ENCODE assay signal across 1 cellular context in genomic region chr16:15057755-15058417, GRCh38.
TF ChIP-seq lines count a peak whose summit lies in the region.

No MANE protein-coding gene starts in this region.

TF ChIP-seq in HepG2, 621 proteins besides CTCF, POLR2A, EP300 and RAD21 (continued from another document and continues in another):
- TF ChIP-seq LRRFIP1 (CRISPR knock-in tag; conservative IDR thresholded peaks at IDR 0.05): no peak
- TF ChIP-seq HMGXB3 (CRISPR knock-in tag; IDR thresholded peaks at IDR 0.05; ENCODE audit: borderline replicate concordance): 0 out of 2 replicates have a peak, but pooled peaks have one; percentile 11
- no peak for TF ChIP-seq SMAD3 (CRISPR knock-in tag; IDR thresholded peaks at IDR 0.05)
- TF ChIP-seq ZNF335 (CRISPR knock-in tag; IDR thresholded peaks at IDR 0.05): no peak
- TF ChIP-seq ZNF367 (CRISPR knock-in tag; IDR thresholded peaks at IDR 0.05; ENCODE audit: borderline replicate concordance): no peak
- no peak for TF ChIP-seq THAP7 (CRISPR knock-in tag; IDR thresholded peaks at IDR 0.05)
- TF ChIP-seq MATR3 (CRISPR knock-in tag; IDR thresholded peaks at IDR 0.05): no peak
- TF ChIP-seq PHF8 (CRISPR knock-in tag; IDR thresholded peaks at IDR 0.05): peak; percentile 37; the same call in 1 of the 2 replicates
- TF ChIP-seq ELF1 (CRISPR knock-in tag; IDR thresholded peaks at IDR 0.05): no peak
- TF ChIP-seq ZNF143 (CRISPR knock-in tag; IDR thresholded peaks at IDR 0.05): no peak
- TF ChIP-seq ZNF605 (CRISPR knock-in tag; IDR thresholded peaks at IDR 0.05): no peak
- TF ChIP-seq ASH2L (IDR thresholded peaks at IDR 0.05; ENCODE audit: insufficient read length, low read depth, low read length): no peak
- no peak for TF ChIP-seq ZMYM4 (CRISPR knock-in tag; IDR thresholded peaks at IDR 0.05)
- TF ChIP-seq ZNF354B (CRISPR knock-in tag; IDR thresholded peaks at IDR 0.05): 0 out of 2 replicates have a peak, but pooled peaks have one; percentile 27
- TF ChIP-seq MLXIP (CRISPR knock-in tag; IDR thresholded peaks at IDR 0.05; ENCODE audit: borderline replicate concordance): no peak
- TF ChIP-seq SIN3A (IDR thresholded peaks at IDR 0.05; ENCODE audit: borderline replicate concordance, low read depth, low read length): no peak
- no peak for TF ChIP-seq U2AF1 (optimal IDR thresholded peaks at IDR 0.05; ENCODE audit: low read depth, low read length)
- TF ChIP-seq ZBTB49 (CRISPR knock-in tag; IDR thresholded peaks at IDR 0.05; ENCODE audit: borderline replicate concordance): no peak
- TF ChIP-seq NR2F6 (IDR thresholded peaks at IDR 0.05): peak; percentile 71
- peak; percentile 47; the same call in 1 of the 2 replicates for TF ChIP-seq NR2F6 (CRISPR knock-in tag; IDR thresholded peaks at IDR 0.05)
- no peak for TF ChIP-seq TCF7 (IDR thresholded peaks at IDR 0.05; ENCODE audit: low read depth)
- 0 out of 2 replicates have a peak, but pooled peaks have one; percentile 22 for TF ChIP-seq MEIS1 (CRISPR knock-in tag; IDR thresholded peaks at IDR 0.05; ENCODE audit: borderline replicate concordance)
- TF ChIP-seq ARNT2 (CRISPR knock-in tag; IDR thresholded peaks at IDR 0.05; ENCODE audit: low read depth): no peak
- no peak for TF ChIP-seq GLMP (CRISPR knock-in tag; IDR thresholded peaks at IDR 0.05; ENCODE audit: borderline replicate concordance)
- TF ChIP-seq KLF11 (CRISPR knock-in tag; IDR thresholded peaks at IDR 0.05): no peak
- no peak for TF ChIP-seq KDM1A (CRISPR knock-in tag; IDR thresholded peaks at IDR 0.05)
- TF ChIP-seq FLYWCH1 (CRISPR knock-in tag; IDR thresholded peaks at IDR 0.05): no peak
- no peak for TF ChIP-seq NAIF1 (CRISPR knock-in tag; IDR thresholded peaks at IDR 0.05; ENCODE audit: borderline replicate concordance)
- TF ChIP-seq ZBED4 (CRISPR knock-in tag; IDR thresholded peaks at IDR 0.05; ENCODE audit: borderline replicate concordance): no peak
- TF ChIP-seq ZFAT (CRISPR knock-in tag; conservative IDR thresholded peaks at IDR 0.05): no peak
- TF ChIP-seq ZNF362 (CRISPR knock-in tag; IDR thresholded peaks at IDR 0.05; ENCODE audit: borderline replicate concordance): 0 out of 2 replicates have a peak, but pooled peaks have one; percentile 16
- no peak for TF ChIP-seq HIC2 (CRISPR knock-in tag; IDR thresholded peaks at IDR 0.05; ENCODE audit: low read depth)
- TF ChIP-seq CSRNP2 (CRISPR knock-in tag; conservative IDR thresholded peaks at IDR 0.05; ENCODE audit: low read depth): no peak
- TF ChIP-seq ZNF616 (CRISPR knock-in tag; IDR thresholded peaks at IDR 0.05; ENCODE audit: low read depth): no peak
